Comparison of ENCODE assay signal across 11 cellular contexts in genomic region chr9:69155341-69156030, GRCh38. TPM values are rescaled to one million over a fixed set of nuclear protein-coding genes. Genes with fewer than 3 reads are reported as not detected.
A peak's percentile ranks its signal among the peaks of the same experiment; 100 is the strongest.
DNase-seq lines count a peak whose midpoint lies in the region; ATAC-seq and TF ChIP-seq lines count a peak whose summit lies in the region.
"Had no signal": no experiment of that assay in that cellular context is flagged by ENCODE, and none has a peak within 500 bp of the region (broad histone marks: within the 10 kb centered on the region; RNA-seq: fewer than 3 reads in every experiment).

No MANE protein-coding gene starts in this region.

- H3K27ac ChIP-seq in PC-3 (ENCODE audit: low read length), result peak overlapping the region; percentile 36
- peak overlapping the region; percentile 64 for H3K27ac ChIP-seq in smooth muscle cell (ENCODE audit: low read depth)
- H3K27ac ChIP-seq: SJSA1 had no signal

- intact Hi-C loops in PC-3 (cut with micrococcal nuclease), result loop anchor here (1.0 kb wide), 1 partner anchor 38 kb away; no protein-coding TSS in a partner anchor

- 36% methylated on average over 8 of the region's 8 CpGs for WGBS in smooth muscle cell (ENCODE audit: low lambda C conversion rate)

- peak; percentile 95 for ATAC-seq in HG02884 (IDR thresholded peaks at IDR 0.05; ENCODE audit: unreplicated experiment)
- ATAC-seq in PC-3, result peak; percentile 86
- ATAC-seq: HCT116 had no signal

- H2AFZ ChIP-seq in PC-3 (ENCODE audit: low read length), result no peak overlapping the region
- no peak overlapping the region for H2AFZ ChIP-seq in smooth muscle cell (ENCODE audit: low read depth)

- peak overlapping the region; percentile 48 for H3K4me2 ChIP-seq in PC-3 (ENCODE audit: low read length)
- no peak overlapping the region for H3K4me2 ChIP-seq in smooth muscle cell

- BruUV-seq in PC-3 (replicated peaks; lab: Mats Ljungman, UMichigan), result no TSS peak

- peak overlapping the region; percentile 7; the same call in 1 of the 2 replicates for H3K4me3 ChIP-seq in PC-3 (ENCODE audit: low read length)
- H3K4me3 ChIP-seq in smooth muscle cell, result no peak overlapping the region
- H3K4me3 ChIP-seq: SJSA1 had no signal

- peak; percentile 18 for DNase-seq in NCI-H82 (lab: John Stamatoyannopoulos, UW)
- no peak for DNase-seq in NCI-H82 treated with DMSO at 0.1 percent for 48 hours (lab: John Stamatoyannopoulos, UW; ENCODE audit: unreplicated experiment)
- peak; percentile 78 for DNase-seq in PC-3
- DNase-seq in smooth muscle cell (lab: John Stamatoyannopoulos, UW; ENCODE audit: unreplicated experiment), result no peak
- no peak for DNase-seq in dedifferentiated amniotic fluid mesenchymal stem cell (ENCODE audit: extremely low spot score)
- no peak for DNase-seq in GOT3 (lab: John Stamatoyannopoulos, UW)
- DNase-seq in NOMO-1 treated with dmso at 0.1 percent for 144 hours (lab: John Stamatoyannopoulos, UW; ENCODE audit: unreplicated experiment), result no peak
- DNase-seq: amygdala had no signal

- H3F3A ChIP-seq in PC-3 (ENCODE audit: low read length, unreplicated experiment) (no peaks in the 10 kb centered on the region), smooth muscle cell (ENCODE audit: low read depth) (peaks cover 7% of the 10 kb centered on the region)

- CTCF ChIA-PET in PC-3 (lab: Charles Lee), result no interaction called here

- POLR2A ChIA-PET in PC-3 (lab: Charles Lee; ENCODE audit: unreplicated experiment), result no interaction called here

- peaks cover 8% of the 10 kb centered on the region for H3K36me3 ChIP-seq in PC-3 (ENCODE audit: low read depth, low read length)
- no peaks in the 10 kb centered on the region for H3K36me3 ChIP-seq in smooth muscle cell (ENCODE audit: low read depth)
- H3K36me3 ChIP-seq: SJSA1 had no signal

- H3K9ac ChIP-seq in PC-3 (ENCODE audit: low read length) (no peak overlapping the region), smooth muscle cell (ENCODE audit: low read depth) (no peak overlapping the region)

- H3K9me3 ChIP-seq in PC-3 (ENCODE audit: low read length), result no peaks in the 10 kb centered on the region
- no peaks in the 10 kb centered on the region for H3K9me3 ChIP-seq in smooth muscle cell (replicated peaks; ENCODE audit: low read depth)
- H3K9me3 ChIP-seq: SJSA1 had no signal

- no peaks in the 10 kb centered on the region for H4K20me1 ChIP-seq in PC-3 (ENCODE audit: low read length)
- no peaks in the 10 kb centered on the region for H4K20me1 ChIP-seq in smooth muscle cell (ENCODE audit: low read depth)

- H3K79me2 ChIP-seq in PC-3 (ENCODE audit: low read length) (peaks cover 33% of the 10 kb centered on the region), smooth muscle cell (ENCODE audit: low read depth) (no peaks in the 10 kb centered on the region)

- TF ChIP-seq CTCF in PC-3 (conservative IDR thresholded peaks at IDR 0.05; ENCODE audit: low read depth, low read length) (no peak), smooth muscle cell (IDR thresholded peaks at IDR 0.05; ENCODE audit: borderline replicate concordance, insufficient read depth, poor library complexity, severe bottlenecking) (no peak)

- H3K27me3 ChIP-seq in PC-3 (ENCODE audit: low read length) (no peaks in the 10 kb centered on the region), smooth muscle cell (ENCODE audit: low read depth) (no peaks in the 10 kb centered on the region)
- H3K27me3 ChIP-seq: SJSA1 had no signal

- H3K4me1 ChIP-seq in PC-3 (ENCODE audit: insufficient read depth, low read length) (peaks cover 16% of the 10 kb centered on the region), smooth muscle cell (ENCODE audit: low read depth) (no peaks in the 10 kb centered on the region)

- no peaks in the 10 kb centered on the region for H3K9me2 ChIP-seq in PC-3 (replicated peaks; ENCODE audit: low read length)

RNA-seq across cellular contexts. Expression of gene TJP2, which starts 18.6 kb away (rescaled TPM):
- total RNA-seq in PC-3 (2014; rRNA removed), result 106 and 124 TPM in 2 replicates
- total RNA-seq in smooth muscle cell, result 48.4 and 49.9 TPM in 2 replicates
- 14.9 and 47.5 TPM in 2 replicates for polyA plus RNA-seq in smooth muscle cell

Comparison
In these comparisons a context has a peak if more than half of its experiments do, and no peak if none do; other contexts are left out.
1. DNase-seq: peak in NCI-H82 (single experiment) and PC-3 (single experiment); none in NCI-H82 treated with DMSO at 0.1 percent for 48 hours (single experiment), smooth muscle cell (single experiment), dedifferentiated amniotic fluid mesenchymal stem cell (single experiment), GOT3 (single experiment) and NOMO-1 treated with dmso at 0.1 percent for 144 hours (single experiment).